ENCODE assay signal across 14 cellular contexts in genomic region chr16:48720266-48720665, GRCh38.
DNase-seq lines count a peak whose midpoint lies in the region; ATAC-seq and TF ChIP-seq lines count a peak whose summit lies in the region.
"Had no signal": no experiment of that assay in that cellular context is flagged by ENCODE, and none has a peak within 500 bp of the region (broad histone marks: within the 10 kb centered on the region; RNA-seq: fewer than 3 reads in every experiment).

No MANE protein-coding gene starts in this region.

- no peaks in the 10 kb centered on the region for H3K9me3 Mint-ChIP-seq in GM23338
- H3K9me3 Mint-ChIP-seq in CD4-positive, alpha-beta T cell = peaks cover 7% of the 10 kb centered on the region

- no TSS peak for BruUV-seq in A673 (replicated peaks; lab: Mats Ljungman, UMichigan)

- no peak overlapping the region for H2AFZ ChIP-seq in GM23338

- H3K36me3 ChIP-seq in A673 (ENCODE audit: insufficient read depth, low read length, poor library complexity, severe bottlenecking) (no peaks in the 10 kb centered on the region), GM23338 (ENCODE audit: insufficient read depth) (no peaks in the 10 kb centered on the region)
- H3K36me3 ChIP-seq: BLaER1, transverse colon had no signal

- H3K4me2 ChIP-seq in GM23338 = no peak overlapping the region
- H3K4me2 ChIP-seq: BLaER1 had no signal

- peak; percentile 93 for ATAC-seq in GM23338
- ATAC-seq in CD4-positive, alpha-beta T cell (ENCODE audit: poor library complexity) = no peak

- CTCF ChIA-PET in A673 (lab: Charles Lee) = no interaction called here
- CTCF ChIA-PET in CD4-positive, alpha-beta T cell (lab: Charles Lee) = no interaction called here

- no peaks in the 10 kb centered on the region for H3K36me3 Mint-ChIP-seq in GM23338 (ENCODE audit: low read depth)
- H3K36me3 Mint-ChIP-seq in CD4-positive, alpha-beta T cell (ENCODE audit: low read depth) = no peaks in the 10 kb centered on the region

- no peaks in the 10 kb centered on the region for H4K20me1 ChIP-seq in GM23338 (replicated peaks; ENCODE audit: insufficient read depth)
- H4K20me1 ChIP-seq: BLaER1 had no signal

- DNase-seq in A673 (ENCODE audit: low spot score) = peak; percentile 38
- peak; percentile 84 for DNase-seq in GM23338 (ENCODE audit: low spot score)
- DNase-seq in RKO (ENCODE audit: low spot score) = peak; percentile 45
- DNase-seq in epithelial cell of esophagus (ENCODE audit: low read depth) = peak; percentile 41
- DNase-seq in activated effector memory CD4-positive, alpha-beta T cell treated with Interleukin-2 at 50 U/mL for 16 hours = no peak
- no peak for DNase-seq in posterior vena cava (ENCODE audit: low spot score)
- DNase-seq in NCI-H446 (lab: John Stamatoyannopoulos, UW) = no peak
- DNase-seq in CD4-positive, alpha-beta T cell = no peak
- DNase-seq: activated CD8-positive, alpha-beta memory T cell treated with anti-CD3 and anti-CD28 coated beads, Interleukin-2, amount 50 U/mL, for 48 hours; NCI-H1417 treated with DMSO at 0.1 percent for 48 hours; NCI-H82; transverse colon had no signal

- no peak overlapping the region for H3K4me3 Mint-ChIP-seq in GM23338
- no peak overlapping the region for H3K4me3 Mint-ChIP-seq in CD4-positive, alpha-beta T cell

- H3K9me3 ChIP-seq in A673 (ENCODE audit: low read depth, low read length, poor library complexity, severe bottlenecking) = no peaks in the 10 kb centered on the region
- H3K9me3 ChIP-seq in CD4-positive, alpha-beta T cell (ENCODE audit: control insufficient read depth, low read length) = peaks cover 3% of the 10 kb centered on the region
- H3K9me3 ChIP-seq: BLaER1, transverse colon had no signal

- no peaks in the 10 kb centered on the region for H3K27me3 Mint-ChIP-seq in GM23338 (ENCODE audit: insufficient read depth, low read depth, poor library complexity)
- H3K27me3 Mint-ChIP-seq in CD4-positive, alpha-beta T cell = peaks cover 23% of the 10 kb centered on the region

- no peaks in the 10 kb centered on the region for H3K9me2 ChIP-seq in GM23338 (ENCODE audit: insufficient read depth)

- H3K4me3 ChIP-seq in A673 (ENCODE audit: low read depth, low read length, poor library complexity, severe bottlenecking) = no peak overlapping the region
- no peak overlapping the region for H3K4me3 ChIP-seq in GM23338
- no peak overlapping the region for H3K4me3 ChIP-seq in epithelial cell of esophagus (ENCODE audit: low read length)
- H3K4me3 ChIP-seq: BLaER1, skin epidermis, transverse colon had no signal

- no peaks in the 10 kb centered on the region for H3F3A ChIP-seq in GM23338 (replicated peaks; ENCODE audit: low read depth)

- H3K27ac ChIP-seq in A673 (ENCODE audit: low read depth, low read length, poor library complexity, severe bottlenecking) (no peak overlapping the region), GM23338 (ENCODE audit: low read depth) (no peak overlapping the region)
- no peak overlapping the region for H3K27ac ChIP-seq in CD4-positive, alpha-beta T cell (ENCODE audit: low read depth, low read length)
- H3K27ac ChIP-seq: BLaER1, skin epidermis, transverse colon had no signal

- H3K27me3 ChIP-seq in A673 (replicated peaks; ENCODE audit: insufficient read depth, low read depth, low read length, poor library complexity) (peaks cover 12% of the 10 kb centered on the region), GM23338 (ENCODE audit: insufficient read depth) (no peaks in the 10 kb centered on the region)
- no peaks in the 10 kb centered on the region for H3K27me3 ChIP-seq in CD4-positive, alpha-beta T cell (ENCODE audit: control insufficient read depth, insufficient read depth, low read length)
- H3K27me3 ChIP-seq: BLaER1, transverse colon had no signal

- H3K4me1 ChIP-seq in A673 (ENCODE audit: insufficient read depth, low read length, poor library complexity, severe bottlenecking) (no peaks in the 10 kb centered on the region), GM23338 (ENCODE audit: insufficient read depth) (no peaks in the 10 kb centered on the region)
- H3K4me1 ChIP-seq: BLaER1, transverse colon had no signal

- POLR2A ChIA-PET in A673 (lab: Charles Lee; ENCODE audit: low non-redundant PET) = interaction anchor here (0.6 kb wide), 1 partner anchor 493 kb away, joined by 3 read pairs; no protein-coding TSS in a partner anchor
- POLR2A ChIA-PET in CD4-positive, alpha-beta T cell (lab: Charles Lee) = no interaction called here

- intact Hi-C loops in A673 (cut with micrococcal nuclease; ENCODE audit: unreplicated experiment) = no loop called here
- intact Hi-C loops in posterior vena cava (cut with DNase I) = no loop called here
- intact Hi-C loops in CD4-positive, alpha-beta T cell (cut with DNase I, micrococcal nuclease) = no loop called here

- no peaks in the 10 kb centered on the region for H3K79me2 ChIP-seq in GM23338 (replicated peaks; ENCODE audit: insufficient read depth)

- H3K27ac Mint-ChIP-seq in GM23338 = no peak overlapping the region
- H3K27ac Mint-ChIP-seq in CD4-positive, alpha-beta T cell = no peak overlapping the region

- peaks cover 1% of the 10 kb centered on the region; the same call in 2 of the 3 replicates for H3K4me1 Mint-ChIP-seq in GM23338
- H3K4me1 Mint-ChIP-seq in CD4-positive, alpha-beta T cell (ENCODE audit: low read depth) = no peaks in the 10 kb centered on the region

- TF ChIP-seq CTCF in A673 (conservative IDR thresholded peaks at IDR 0.05; ENCODE audit: low read depth, low read length) (no peak), GM23338 (conservative IDR thresholded peaks at IDR 0.05; ENCODE audit: low read depth in 2 of 2) (no peak), epithelial cell of esophagus (IDR thresholded peaks at IDR 0.05; ENCODE audit: insufficient read depth, low read depth, low read length, missing control alignments) (no peak)
- TF ChIP-seq CTCF in CD4-positive, alpha-beta T cell (IDR thresholded peaks at IDR 0.05) = no peak

TF ChIP-seq in GM23338, 12 proteins besides CTCF, POLR2A, EP300 and RAD21:
- TF ChIP-seq ETS1 (IDR thresholded peaks at IDR 0.05) (no peak), REST (IDR thresholded peaks at IDR 0.05; ENCODE audit: unreplicated experiment) (peak; percentile 84)

Comparison
In these comparisons a context has a peak if more than half of its experiments do, and no peak if none do; other contexts are left out.
1. DNase-seq: peak in A673 (single experiment), GM23338 (single experiment), RKO (single experiment) and epithelial cell of esophagus (single experiment); none in activated effector memory CD4-positive, alpha-beta T cell treated with Interleukin-2 at 50 U/mL for 16 hours (single experiment), posterior vena cava (single experiment), NCI-H446 (0 of 2) and CD4-positive, alpha-beta T cell (0 of 10).